Comparison of ENCODE assay signal across 34 cellular contexts in genomic region chr9:35966433-35966832, GRCh38. TPM values are rescaled to one million over a fixed set of nuclear protein-coding genes. Genes with fewer than 3 reads are reported as not detected.
"Had no signal": no experiment of that assay in that cellular context is flagged by ENCODE, and none has a peak within 500 bp of the region (broad histone marks: within the 10 kb centered on the region; RNA-seq: fewer than 3 reads in every experiment).

No MANE protein-coding gene starts in this region.

- DNase-seq: Karpas-422, KBM-7, MM.1S, MV-4-11, NCI-H1092, NCI-H1105, NCI-H1417 treated with DMSO at 0.1 percent for 48 hours, NCI-H1436 treated with DMSO at 0.1 percent for 48 hours, NCI-H1694 treated with DMSO at 0.1 percent for 48 hours, NCI-H187 treated with DMSO at 0.1 percent for 48 hours, NCI-H2029, NCI-H2171 treated with DMSO at 0.1 percent for 48 hours, NCI-H2227 treated with DMSO at 0.1 percent for 48 hours, NCI-H446, NCI-H510A treated with DMSO at 0.1 percent for 48 hours, NCI-H524 treated with DMSO at 0.1 percent for 48 hours, NCI-H526 treated with DMSO at 0.1 percent for 48 hours, NCI-H774, PC-9, SHP77, SIG-M5, SJCRH30 had no signal

- H3K27ac ChIP-seq: KMS-11, PC-9, RWPE1, SJCRH30, SK-N-MC had no signal

- H3K9ac ChIP-seq: KMS-11 had no signal

- H3K36me3 ChIP-seq: SJCRH30 had no signal

- H3K27me3 ChIP-seq: SJCRH30 had no signal

- ATAC-seq: Panc1, Right ventricle myocardium inferior, SK-N-SH treated with all-trans-retinoic acid at 6 μM for 48 hours had no signal

- H3K9me3 ChIP-seq: SJCRH30 had no signal

- H3K4me3 ChIP-seq: PC-9, SJCRH30, SK-N-MC had no signal

RNA-seq across cellular contexts. Expression of gene OR2S2, which starts 8.5 kb away (rescaled TPM):
- total RNA-seq: LHCN-M2, MCF 10A, NCI-H460, OCI-LY7, PC-9, Right ventricle myocardium inferior, RPMI7951, SJCRH30, SK-MEL-5 had no signal

RNA-seq across cellular contexts. Expression of gene SPAAR, which starts 57.1 kb away (rescaled TPM):
- total RNA-seq: NCI-H460, OCI-LY7, RPMI7951, SK-MEL-5 had no signal
